In genomic region chr1:162562452-162562828, GRCh38 we compare ENCODE assay signal across 8 cellular contexts. TPM values are rescaled to one million over a fixed set of nuclear protein-coding genes. Genes with fewer than 3 reads are reported as not detected.
A peak's percentile ranks its signal among the peaks of the same experiment; 100 is the strongest.
DNase-seq lines count a peak whose midpoint lies in the region; ATAC-seq, FAIRE-seq and TF ChIP-seq lines count a peak whose summit lies in the region.

No MANE protein-coding gene starts in this region.

- peak overlapping the region; percentile 76 for H3K4me3 Mint-ChIP-seq in mesothelial cell of epicardium

- no peak for ATAC-seq in HG02981 (IDR thresholded peaks at IDR 0.05; ENCODE audit: unreplicated experiment)
- no peak for ATAC-seq in HG03571 (IDR thresholded peaks at IDR 0.05; ENCODE audit: unreplicated experiment)

- H3K36me3 Mint-ChIP-seq in mesothelial cell of epicardium, result peaks cover 5% of the 10 kb centered on the region

- H3K36me3 ChIP-seq in bronchial epithelial cell (ENCODE audit: control insufficient read depth, insufficient read depth, low read length), result peaks cover 3% of the 10 kb centered on the region

- H3K4me3 ChIP-seq in bronchial epithelial cell (ENCODE audit: low read depth, low read length), result peak overlapping the region; percentile 80

- DNase-seq in SIG-M5 treated with dmso at 0.1 percent for 504 hours (lab: John Stamatoyannopoulos, UW; ENCODE audit: unreplicated experiment) (peak; percentile 65), SIG-M5 (lab: John Stamatoyannopoulos, UW) (no peak), NCI-H526 (lab: John Stamatoyannopoulos, UW) (peak; percentile 17 to 49), bronchial epithelial cell (ENCODE audit: low read depth) (peak; percentile 81), mesothelial cell of epicardium (ENCODE audit: low spot score in 2 of 2, unreplicated experiment in 2 of 2) (no peak), NCI-H1436 (lab: John Stamatoyannopoulos, UW) (no peak)

- TF ChIP-seq CTCF in bronchial epithelial cell (IDR thresholded peaks at IDR 0.05; ENCODE audit: insufficient read depth, low read length, severe bottlenecking) (no peak), mesothelial cell of epicardium (IDR thresholded peaks at IDR 0.05; ENCODE audit: unreplicated experiment) (no peak)

- H3K27me3 Mint-ChIP-seq in mesothelial cell of epicardium (ENCODE audit: low read depth), result no peaks in the 10 kb centered on the region

- FAIRE-seq in bronchial epithelial cell (lab: Jason Lieb, UNC), result peak; percentile 28

- H3K4me1 Mint-ChIP-seq in mesothelial cell of epicardium, result peaks cover 21% of the 10 kb centered on the region

- no peaks in the 10 kb centered on the region for H3K9me3 Mint-ChIP-seq in mesothelial cell of epicardium

- no peaks in the 10 kb centered on the region for H3K27me3 ChIP-seq in bronchial epithelial cell (ENCODE audit: control insufficient read depth, insufficient read depth, low read length)

- H3K27ac Mint-ChIP-seq in mesothelial cell of epicardium, result peak overlapping the region; percentile 70

RNA-seq across cellular contexts. Expression of gene UAP1, which starts 0.9 kb away (rescaled TPM):
- total RNA-seq in bronchial epithelial cell, result 109 and 132 TPM in 2 replicates
- 29.4 to 31.0 TPM (median 30.4 TPM) in 3 replicates for total RNA-seq in mesothelial cell of epicardium

Comparison
In these comparisons a context has a peak if more than half of its experiments do, and no peak if none do; other contexts are left out.
1. DNase-seq: peak in SIG-M5 treated with dmso at 0.1 percent for 504 hours (single experiment), NCI-H526 (2 of 2) and bronchial epithelial cell (single experiment); none in SIG-M5 (single experiment), mesothelial cell of epicardium (0 of 2) and NCI-H1436 (single experiment).